In the genomic region with DNA sequence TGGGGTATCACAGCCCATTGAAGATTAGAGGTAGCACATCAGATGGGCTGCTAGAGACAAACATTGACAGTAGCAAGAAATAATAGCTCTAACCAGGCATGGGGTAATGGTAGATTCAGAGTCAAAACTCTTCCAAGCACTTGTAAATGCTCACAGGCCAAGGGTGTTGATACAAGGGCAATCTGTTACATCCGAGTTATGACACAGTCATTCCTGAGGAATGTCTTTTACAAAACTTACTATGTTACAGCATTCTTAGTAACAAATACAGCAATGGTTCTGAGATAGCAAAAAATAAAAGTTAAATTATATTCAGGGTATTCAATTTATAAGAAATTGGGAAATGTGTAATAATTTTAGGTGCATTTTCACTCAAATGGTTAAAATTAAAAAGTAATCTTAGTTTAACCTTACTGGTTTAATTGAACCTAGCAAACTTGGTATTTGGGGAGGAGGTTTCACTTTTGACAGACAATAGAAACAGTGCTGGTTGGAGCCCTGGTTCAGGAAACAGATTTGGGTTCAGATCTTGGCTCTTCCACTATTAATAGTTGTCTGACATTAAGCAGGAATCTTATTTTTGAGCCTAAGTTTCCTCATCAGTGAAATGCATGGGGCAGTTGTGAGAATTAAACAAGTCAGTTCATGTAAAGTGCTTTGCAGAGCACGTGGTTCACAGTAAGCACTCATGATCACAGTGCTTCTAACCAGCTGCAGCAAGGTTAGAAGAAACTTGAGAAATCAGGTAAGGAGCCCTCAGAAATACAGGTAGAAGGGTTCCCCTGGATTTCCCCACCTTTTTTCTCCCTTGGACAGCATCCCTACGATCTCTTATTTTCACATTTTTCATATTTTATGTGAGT, we compare ENCODE assay signal across 10 cellular contexts. TPM values are rescaled to one million over a fixed set of nuclear protein-coding genes. Genes with fewer than 3 reads are reported as not detected.
DNase-seq lines count a peak whose midpoint lies in the region; ATAC-seq and TF ChIP-seq lines count a peak whose summit lies in the region.
"Had no signal": no experiment of that assay in that cellular context is flagged by ENCODE, and none has a peak within 500 bp of the region (broad histone marks: within the 10 kb centered on the region; RNA-seq: fewer than 3 reads in every experiment).

No MANE protein-coding gene starts in this region.

- H3K9ac ChIP-seq in IMR-90 (ENCODE audit: low read depth, low read length), result peak overlapping the region; percentile 16; the same call in 1 of the 2 replicates

- DNase-seq in AG10803 (ENCODE audit: low read depth), result peak; percentile 88
- DNase-seq in IMR-90, result peak; percentile 91
- peak; percentile 77 to 89 for DNase-seq in cardiac fibroblast (ENCODE audit: low read depth in 2 of 2)
- DNase-seq in kidney tubule cell (ENCODE audit: low spot score), result peak; percentile 80
- no peak for DNase-seq in amniotic stem cell (lab: John Stamatoyannopoulos, UW)
- no peak for DNase-seq in stimulated activated naive CD4-positive, alpha-beta T cell treated with Interleukin-2 at 50 U/mL for 16 hours (lab: John Stamatoyannopoulos, UW)
- DNase-seq: NCI-H146 had no signal

- dilution Hi-C loops in IMR-90 (cut with HindIII; ENCODE audit: low sequenced_read_pairs, unreplicated experiment), result no loop called here

- H2BK5ac ChIP-seq in IMR-90 (ENCODE audit: low read depth, low read length, poor library complexity, severe bottlenecking), result peak overlapping the region; percentile 99

- no peak for TF ChIP-seq RAD21 in IMR-90 (IDR thresholded peaks at IDR 0.05; ENCODE audit: low read length)

- H3K4me3 Mint-ChIP-seq in activated T-helper 17 cell treated with anti-CD3 and anti-CD28 coated beads, Interleukin-2, amount 50 U/mL, for 72 hours, result no peak overlapping the region

- peak overlapping the region; percentile 91 for H2AK5ac ChIP-seq in IMR-90 (ENCODE audit: low read depth, low read length)

- H2AFZ ChIP-seq in IMR-90 (replicated peaks; ENCODE audit: low read length, poor library complexity), result no peak overlapping the region

- H3K18ac ChIP-seq in IMR-90 (ENCODE audit: low read depth, low read length), result peak overlapping the region; percentile 86; the same call in 1 of the 2 replicates

- peak overlapping the region; percentile 26; the same call in 1 of the 2 replicates for H3K27ac ChIP-seq in IMR-90 (ENCODE audit: insufficient read depth, low read length)
- H3K27ac ChIP-seq: cardiac muscle cell had no signal

- peak overlapping the region; percentile 82 for H2BK15ac ChIP-seq in IMR-90 (ENCODE audit: low read depth, low read length)

- TF ChIP-seq CTCF in AG10803 (conservative IDR thresholded peaks at IDR 0.05; ENCODE audit: low read length), result no peak
- no peak for TF ChIP-seq CTCF in IMR-90 (conservative IDR thresholded peaks at IDR 0.05; ENCODE audit: low read depth, low read length)
- no peak for TF ChIP-seq CTCF in cardiac fibroblast (IDR thresholded peaks at IDR 0.05; ENCODE audit: low read depth, low read length)

- peaks cover 30% of the 10 kb centered on the region for H3K9me1 ChIP-seq in IMR-90 (ENCODE audit: insufficient read depth, low read length)

- no peak overlapping the region for H3K27ac Mint-ChIP-seq in activated T-helper 17 cell treated with anti-CD3 and anti-CD28 coated beads, Interleukin-2, amount 50 U/mL, for 72 hours

- H3K79me1 ChIP-seq in IMR-90 (ENCODE audit: low read depth in 1 of 2, low read length in 2 of 2), result peaks cover 33 to 82% of the 10 kb centered on the region in 2 experiments

- H3K4me3 ChIP-seq in AG10803 (ENCODE audit: low read length), result no peak overlapping the region
- peak overlapping the region; percentile 15; the same call in 1 of the 2 replicates for H3K4me3 ChIP-seq in IMR-90 (ENCODE audit: insufficient read depth, low read depth, low read length)
- H3K4me3 ChIP-seq in cardiac fibroblast (replicated peaks in 1 of 2; ENCODE audit: low read depth in 2 of 2, low read length in 2 of 2), result peak overlapping the region in 1 of 2 donors; percentile 0
- H3K4me3 ChIP-seq: cardiac muscle cell had no signal

- H3K4me2 ChIP-seq in IMR-90 (ENCODE audit: low read depth, low read length), result peak overlapping the region; percentile 87; the same call in 1 of the 2 replicates

- CTCF ChIA-PET in IMR-90 (lab: Yijun Ruan, JAX), result interaction anchor here (0.9 kb wide), 1 partner anchor 223 kb away, joined by 6 read pairs; no protein-coding TSS in a partner anchor

- peak overlapping the region; percentile 85 for H3K4ac ChIP-seq in IMR-90 (ENCODE audit: low read depth, low read length)

- no peaks in the 10 kb centered on the region for H3K9me3 ChIP-seq in IMR-90 (ENCODE audit: control insufficient read depth, insufficient read depth, low read length)

- intact Hi-C loops in IMR-90 (cut with micrococcal nuclease), result loop anchor here (1.0 kb wide), 1 partner anchor 259 kb away; a partner anchor contains a TSS

- peak overlapping the region; percentile 24 to 89; a peak in 2 of 4 replicates for H4K8ac ChIP-seq in IMR-90 (ENCODE audit: low read depth in 2 of 2, low read length in 2 of 2)

- no peaks in the 10 kb centered on the region for H3K27me3 ChIP-seq in IMR-90 (ENCODE audit: control insufficient read depth, insufficient read depth, low read length)
- H3K27me3 ChIP-seq: cardiac muscle cell had no signal

- peak overlapping the region; percentile 92 for H2BK120ac ChIP-seq in IMR-90 (ENCODE audit: low read depth, low read length)

- peak overlapping the region; percentile 84 for H3K14ac ChIP-seq in IMR-90 (replicated peaks; ENCODE audit: low read depth, low read length)

- peak overlapping the region; percentile 86 for H3K23ac ChIP-seq in IMR-90 (ENCODE audit: low read depth, low read length)

- peaks cover 21% of the 10 kb centered on the region for H4K20me1 ChIP-seq in IMR-90 (ENCODE audit: insufficient read depth, low read length)

- no peaks in the 10 kb centered on the region for H3K36me3 ChIP-seq in IMR-90 (ENCODE audit: control insufficient read depth, insufficient read depth, low read length)
- H3K36me3 ChIP-seq: cardiac muscle cell had no signal

- H3K36me3 Mint-ChIP-seq in activated T-helper 17 cell treated with anti-CD3 and anti-CD28 coated beads, Interleukin-2, amount 50 U/mL, for 72 hours (ENCODE audit: low read depth), result peaks cover 19% of the 10 kb centered on the region

- H3K4me1 ChIP-seq in IMR-90 (ENCODE audit: control insufficient read depth, insufficient read depth, low read length), result peaks cover 15% of the 10 kb centered on the region

- in situ Hi-C loops in IMR-90 (cut with MboI; ENCODE audit: low sequenced_read_pairs), result no loop called here

- peak overlapping the region; percentile 93 for H2BK20ac ChIP-seq in IMR-90 (ENCODE audit: low read depth, low read length)

- no CpG with 5 or more reads among the region's 3 CpGs for WGBS in IMR-90 (ENCODE audit: extremely low coverage in 2 of 2, insufficient read length in 1 of 2), 2 experiments

- no peak overlapping the region for H2AK9ac ChIP-seq in IMR-90 (replicated peaks; ENCODE audit: low read depth, low read length, poor library complexity)

- H3K4me1 Mint-ChIP-seq in activated T-helper 17 cell treated with anti-CD3 and anti-CD28 coated beads, Interleukin-2, amount 50 U/mL, for 72 hours, result peaks cover 11% of the 10 kb centered on the region

- H3K9me3 Mint-ChIP-seq in activated T-helper 17 cell treated with anti-CD3 and anti-CD28 coated beads, Interleukin-2, amount 50 U/mL, for 72 hours, result no peaks in the 10 kb centered on the region

- peak overlapping the region; percentile 52 for H3K56ac ChIP-seq in IMR-90 (ENCODE audit: extremely low read depth, insufficient read depth, low read length)

- H4K5ac ChIP-seq in IMR-90 (ENCODE audit: low read depth, low read length), result peak overlapping the region; percentile 59; the same call in 1 of the 2 replicates

- no peak for TF ChIP-seq POLR2A in IMR-90 (IDR thresholded peaks at IDR 0.05; ENCODE audit: low read depth, low read length)

- H4K91ac ChIP-seq in IMR-90 (ENCODE audit: insufficient read depth, low read depth, low read length), result peak overlapping the region; percentile 73

- H3K27me3 Mint-ChIP-seq in activated T-helper 17 cell treated with anti-CD3 and anti-CD28 coated beads, Interleukin-2, amount 50 U/mL, for 72 hours, result no peaks in the 10 kb centered on the region

- POLR2A ChIA-PET in IMR-90 (lab: Charles Lee; ENCODE audit: unreplicated experiment), result no interaction called here

- ATAC-seq in IMR-90 (ENCODE audit: low read depth), result peak; percentile 37
- ATAC-seq in activated T-helper 17 cell treated with anti-CD3 and anti-CD28 coated beads, Interleukin-2, amount 50 U/mL, for 72 hours (replicated peaks), result no peak
- no peak for ATAC-seq in HG02610 (IDR thresholded peaks at IDR 0.05; ENCODE audit: unreplicated experiment)

- no TSS peak for BruUV-seq in IMR-90 (replicated peaks; lab: Mats Ljungman, UMichigan)

TF ChIP-seq in IMR-90, 13 proteins besides CTCF, POLR2A, EP300 and RAD21:
- TF ChIP-seq CEBPB (IDR thresholded peaks at IDR 0.05; ENCODE audit: low read depth, low read length), result peak; percentile 75
- no peak for TF ChIP-seq MXI1 (IDR thresholded peaks at IDR 0.05; ENCODE audit: borderline replicate concordance, low read depth, low read length)
- TF ChIP-seq FOS (IDR thresholded peaks at IDR 0.05; ENCODE audit: low read depth, low read length), result peak; percentile 66; the same call in 1 of the 2 replicates

RNA-seq across cellular contexts. Expression of a gene that starts 4.4 kb away (rescaled TPM):
- 10.3 and 12.0 TPM in 2 replicates for total RNA-seq in IMR-90 (2012; rRNA removed)
- 14.8 and 16.3 TPM in 2 replicates for polyA plus RNA-seq in IMR-90 (2012; rRNA removed)
- 17.5 and 28.5 TPM in 2 replicates for polyA plus RNA-seq in IMR-90 (2012; cell fraction: cytosol; rRNA removed)
- polyA plus RNA-seq in IMR-90 (2012; cell fraction: nucleus; rRNA removed; ENCODE audit: low replicate concordance), result 25.8 and 30.3 TPM in 2 replicates
- total RNA-seq in activated T-helper 17 cell treated with anti-CD3 and anti-CD28 coated beads, Interleukin-2, amount 50 U/mL, for 72 hours, result 10 to 100 TPM; 21.8 to 23.7 TPM

Comparison
In these comparisons a context has a peak if more than half of its experiments do, and no peak if none do; other contexts are left out.
1. DNase-seq: peak in AG10803 (single experiment), IMR-90 (single experiment), cardiac fibroblast (2 of 2) and kidney tubule cell (single experiment); none in amniotic stem cell (single experiment) and stimulated activated naive CD4-positive, alpha-beta T cell treated with Interleukin-2 at 50 U/mL for 16 hours (single experiment).